26 cellular contexts compared by ENCODE assay signal in the genomic region with DNA sequence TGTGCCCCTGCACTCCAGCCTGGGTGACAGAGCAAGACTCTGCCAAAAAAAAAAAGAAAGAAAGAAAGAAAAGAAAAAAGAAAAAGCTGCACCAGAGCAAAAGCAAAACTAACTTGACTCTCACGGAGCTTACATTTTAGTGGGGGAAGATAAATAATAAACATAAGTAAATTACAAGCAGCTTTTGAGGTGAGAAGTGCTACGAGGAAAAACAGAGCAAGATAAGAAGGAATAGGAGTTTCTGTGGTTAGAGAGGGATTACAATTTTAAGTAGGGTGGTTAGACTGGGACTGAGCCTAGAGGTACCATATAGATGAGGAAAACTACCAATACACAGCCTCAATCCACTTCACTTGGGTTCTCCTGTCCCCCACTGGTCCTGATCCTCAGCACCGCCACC. TPM values are rescaled to one million over a fixed set of nuclear protein-coding genes. Genes with fewer than 3 reads are reported as not detected.
DNase-seq lines count a peak whose midpoint lies in the region; ATAC-seq and TF ChIP-seq lines count a peak whose summit lies in the region.
"Had no signal": no experiment of that assay in that cellular context is flagged by ENCODE, and none has a peak within 500 bp of the region (broad histone marks: within the 10 kb centered on the region; RNA-seq: fewer than 3 reads in every experiment).

No MANE protein-coding gene starts in this region.

- no peaks in the 10 kb centered on the region for H3K4me1 ChIP-seq in CD4-positive, CD25-positive, alpha-beta regulatory T cell (ENCODE audit: control insufficient read depth, insufficient read depth, low read length, poor library complexity, severe bottlenecking)
- H3K4me1 ChIP-seq in esophagus muscularis mucosa (peaks cover 22 to 84% (median 61%) of the 10 kb centered on the region in 4 donors), neuronal stem cell (ENCODE audit: control insufficient read depth in 2 of 2, insufficient read depth in 1 of 2, low read depth in 1 of 2, low read length in 2 of 2) (no peaks in the 10 kb centered on the region)

- no peak overlapping the region for H3K4ac ChIP-seq in neuronal stem cell (ENCODE audit: low read length)

- peak overlapping the region in 2 of 3 donors; percentile 68 to 72 for H3K27ac Mint-ChIP-seq in CD4-positive, CD25-positive, alpha-beta regulatory T cell
- 0 out of 2 replicates have a peak overlapping the region, but pooled peaks have one; percentile 21 for H3K27ac Mint-ChIP-seq in HFFc6
- peak overlapping the region; percentile 23 to 61 (median 35) for H3K27ac Mint-ChIP-seq in nephron
- no peak overlapping the region for H3K27ac Mint-ChIP-seq in stimulated activated naive B cell treated with anti-CD40 and anti-IgM and Interleukin-4, amounts not matched to agents 10 μg/mL and 1 μg/mL and 100 μg/mL, for 72 hours
- H3K27ac Mint-ChIP-seq: activated CD4-positive, alpha-beta memory T cell treated with anti-CD3 and anti-CD28 coated beads, Interleukin-2, amount 10 ng/mL, durations not matched to agents 7 days and 5 days; activated naive CD4-positive, alpha-beta T cell treated with anti-CD3 and anti-CD28 coated beads, Interleukin-2, amount 10 ng/mL, durations not matched to agents 7 days and 5 days; activated T-helper 17 cell treated with anti-CD3 and anti-CD28 coated beads, Interleukin-2, amount 50 U/mL, for 72 hours; B cell had no signal

- H4K8ac ChIP-seq in neuronal stem cell (ENCODE audit: low read depth, low read length) = no peak overlapping the region

- peaks cover 23% of the 10 kb centered on the region for H3K36me3 Mint-ChIP-seq in CD4-positive, CD25-positive, alpha-beta regulatory T cell
- H3K36me3 Mint-ChIP-seq in HFFc6 (ENCODE audit: low read depth) = peaks cover 6% of the 10 kb centered on the region; the same call in 1 of the 2 replicates
- H3K36me3 Mint-ChIP-seq in nephron (ENCODE audit: low read depth) = peaks cover 12% of the 10 kb centered on the region
- H3K36me3 Mint-ChIP-seq in stimulated activated naive B cell treated with anti-CD40 and anti-IgM and Interleukin-4, amounts not matched to agents 10 μg/mL and 1 μg/mL and 100 μg/mL, for 72 hours = no peaks in the 10 kb centered on the region
- H3K36me3 Mint-ChIP-seq: naive B cell had no signal

- no peak overlapping the region for H3K9ac ChIP-seq in neuronal stem cell (ENCODE audit: low read depth, low read length, poor library complexity)
- H3K9ac ChIP-seq: SK-N-SH had no signal

- H3K27ac ChIP-seq in CD4-positive, CD25-positive, alpha-beta regulatory T cell (ENCODE audit: insufficient read depth, low read length, poor library complexity, severe bottlenecking) = no peak overlapping the region
- H3K27ac ChIP-seq in esophagus muscularis mucosa (replicated peaks in 1 of 4) (peak overlapping the region; percentile 77 to 85 (median 83)), neuronal stem cell (replicated peaks; ENCODE audit: low read length) (no peak overlapping the region)
- H3K27ac ChIP-seq: brain microvascular endothelial cell, left lung had no signal

- TF ChIP-seq EP300 in esophagus muscularis mucosa (IDR thresholded peaks at IDR 0.05) = no peak

- no peaks in the 10 kb centered on the region for H3K9me3 Mint-ChIP-seq in CD4-positive, CD25-positive, alpha-beta regulatory T cell
- H3K9me3 Mint-ChIP-seq in HFFc6 = no peaks in the 10 kb centered on the region
- peaks cover 2% of the 10 kb centered on the region for H3K9me3 Mint-ChIP-seq in nephron
- no peaks in the 10 kb centered on the region for H3K9me3 Mint-ChIP-seq in stimulated activated naive B cell treated with anti-CD40 and anti-IgM and Interleukin-4, amounts not matched to agents 10 μg/mL and 1 μg/mL and 100 μg/mL, for 72 hours
- H3K9me3 Mint-ChIP-seq: activated CD4-positive, alpha-beta memory T cell treated with anti-CD3 and anti-CD28 coated beads, Interleukin-2, amount 10 ng/mL, durations not matched to agents 7 days and 5 days; activated T-helper 17 cell treated with anti-CD3 and anti-CD28 coated beads, Interleukin-2, amount 50 U/mL, for 72 hours; naive B cell had no signal

- no peak for ATAC-seq in CD4-positive, CD25-positive, alpha-beta regulatory T cell (ENCODE audit: low read depth in 2 of 2)
- ATAC-seq in stimulated activated naive B cell treated with anti-CD40 and anti-IgM and Interleukin-4, amounts not matched to agents 10 μg/mL and 1 μg/mL and 100 μg/mL, for 72 hours (replicated peaks) = no peak
- ATAC-seq: activated T-helper 17 cell treated with anti-CD3 and anti-CD28 coated beads, Interleukin-2, amount 50 U/mL, for 72 hours; left lung; stimulated activated naive CD8-positive, alpha-beta T cell treated with anti-CD3 and anti-CD28 coated beads, Interleukin-15, Interleukin-2, amounts not matched to agents 100 U/mL and 50 U/mL, for 24 hours had no signal

- 85% methylated on average over 3 of the region's 3 CpGs for WGBS in esophagus muscularis mucosa
- WGBS in neuronal stem cell (ENCODE audit: extremely low coverage in 2 of 2, insufficient read length in 2 of 2, insufficient replicate concordance in 1 of 2), 2 donors = no CpG with 5 or more reads among the region's 3 CpGs

- H2AK5ac ChIP-seq in neuronal stem cell (ENCODE audit: low read depth, low read length) = no peak overlapping the region

- H3K23ac ChIP-seq in neuronal stem cell (ENCODE audit: low read depth, low read length, poor library complexity) = no peak overlapping the region

- no peak overlapping the region for H3K4me3 ChIP-seq in CD4-positive, CD25-positive, alpha-beta regulatory T cell (ENCODE audit: low read depth, low read length)
- no peak overlapping the region for H3K4me3 ChIP-seq in esophagus muscularis mucosa
- no peak overlapping the region for H3K4me3 ChIP-seq in neuronal stem cell (ENCODE audit: low read length in 2 of 2)
- H3K4me3 ChIP-seq: left lung, PC-9 had no signal

- H3K18ac ChIP-seq in neuronal stem cell (ENCODE audit: low read length) = no peak overlapping the region

- H3K27me3 Mint-ChIP-seq in CD4-positive, CD25-positive, alpha-beta regulatory T cell = no peaks in the 10 kb centered on the region
- H3K27me3 Mint-ChIP-seq in HFFc6 (ENCODE audit: insufficient read depth) = no peaks in the 10 kb centered on the region
- H3K27me3 Mint-ChIP-seq in nephron (ENCODE audit: low read depth) = no peaks in the 10 kb centered on the region
- H3K27me3 Mint-ChIP-seq in stimulated activated naive B cell treated with anti-CD40 and anti-IgM and Interleukin-4, amounts not matched to agents 10 μg/mL and 1 μg/mL and 100 μg/mL, for 72 hours = peaks cover 5 to 9% of the 10 kb centered on the region in 2 donors
- H3K27me3 Mint-ChIP-seq: activated CD4-positive, alpha-beta memory T cell treated with anti-CD3 and anti-CD28 coated beads, Interleukin-2, amount 10 ng/mL, durations not matched to agents 7 days and 5 days; activated T-helper 17 cell treated with anti-CD3 and anti-CD28 coated beads, Interleukin-2, amount 50 U/mL, for 72 hours had no signal

- no peak overlapping the region for H2BK120ac ChIP-seq in neuronal stem cell (ENCODE audit: low read depth, low read length)

- H3K14ac ChIP-seq in neuronal stem cell (ENCODE audit: low read length) = no peak overlapping the region

- H2AFZ ChIP-seq in neuronal stem cell (ENCODE audit: low read length) = no peak overlapping the region
- H2AFZ ChIP-seq: PC-9 had no signal

- no peaks in the 10 kb centered on the region for H3K79me1 ChIP-seq in neuronal stem cell (ENCODE audit: low read depth, low read length)

- H2BK15ac ChIP-seq in neuronal stem cell (ENCODE audit: low read length) = no peak overlapping the region

- no peaks in the 10 kb centered on the region for H3K27me3 ChIP-seq in CD4-positive, CD25-positive, alpha-beta regulatory T cell (ENCODE audit: control insufficient read depth, insufficient read depth, low read length)
- H3K27me3 ChIP-seq in esophagus muscularis mucosa (no peaks in the 10 kb centered on the region), neuronal stem cell (ENCODE audit: control insufficient read depth in 3 of 3, insufficient read depth in 3 of 3, low read depth in 1 of 3, low read length in 3 of 3) (no peaks in the 10 kb centered on the region)
- H3K27me3 ChIP-seq: brain microvascular endothelial cell, left lung had no signal

- H3K9me3 ChIP-seq in CD4-positive, CD25-positive, alpha-beta regulatory T cell (ENCODE audit: control insufficient read depth in 2 of 2, low read length in 2 of 2) = no peaks in the 10 kb centered on the region
- H3K9me3 ChIP-seq in esophagus muscularis mucosa = peaks cover 0 to 6% (median 0%) of the 10 kb centered on the region in 4 donors
- H3K9me3 ChIP-seq in neuronal stem cell (replicated peaks in 1 of 2; ENCODE audit: control insufficient read depth in 2 of 2, insufficient read depth in 1 of 2, low read depth in 1 of 2, low read length in 2 of 2) = no peaks in the 10 kb centered on the region
- H3K9me3 ChIP-seq: SK-N-SH had no signal

- H3K4me3 Mint-ChIP-seq in CD4-positive, CD25-positive, alpha-beta regulatory T cell = no peak overlapping the region
- H3K4me3 Mint-ChIP-seq in HFFc6 (no peak overlapping the region), nephron (no peak overlapping the region)
- H3K4me3 Mint-ChIP-seq in stimulated activated naive B cell treated with anti-CD40 and anti-IgM and Interleukin-4, amounts not matched to agents 10 μg/mL and 1 μg/mL and 100 μg/mL, for 72 hours = no peak overlapping the region
- H3K4me3 Mint-ChIP-seq: activated CD4-positive, alpha-beta memory T cell treated with anti-CD3 and anti-CD28 coated beads, Interleukin-2, amount 10 ng/mL, durations not matched to agents 7 days and 5 days; activated naive CD4-positive, alpha-beta T cell treated with anti-CD3 and anti-CD28 coated beads, Interleukin-2, amount 10 ng/mL, durations not matched to agents 7 days and 5 days; activated T-helper 17 cell treated with anti-CD3 and anti-CD28 coated beads, Interleukin-2, amount 50 U/mL, for 72 hours; B cell; naive B cell had no signal

- no peak overlapping the region for H2BK5ac ChIP-seq in neuronal stem cell (ENCODE audit: low read length)

- H4K91ac ChIP-seq in neuronal stem cell (ENCODE audit: low read depth, low read length, poor library complexity) = no peak overlapping the region

- no peak for DNase-seq in CD4-positive, CD25-positive, alpha-beta regulatory T cell
- DNase-seq in HFFc6 = no peak
- no peak for DNase-seq in esophagus muscularis mucosa (ENCODE audit: extremely low spot score)
- no peak for DNase-seq in neuronal stem cell (ENCODE audit: low spot score)
- DNase-seq in NCI-H345 (lab: John Stamatoyannopoulos, UW) = no peak
- DNase-seq in dedifferentiated amniotic fluid mesenchymal stem cell (ENCODE audit: extremely low spot score) = no peak
- no peak for DNase-seq in stimulated activated naive B cell treated with anti-CD40 and anti-IgM and Interleukin-4, amounts not matched to agents 10 μg/mL and 1 μg/mL and 100 μg/mL, for 72 hours
- DNase-seq: activated CD4-positive, alpha-beta memory T cell treated with anti-CD3 and anti-CD28 coated beads, Interleukin-2, amount 10 ng/mL, durations not matched to agents 7 days and 5 days; activated CD4-positive, CD25-positive, alpha-beta regulatory T cell treated with anti-CD3 and anti-CD28 coated beads, Interleukin-2, amount 50 U/mL, for 72 hours; activated CD8-positive, alpha-beta memory T cell treated with anti-CD3 and anti-CD28 coated beads, Interleukin-2, amount 50 U/mL, for 48 hours; activated naive CD4-positive, alpha-beta T cell treated with anti-CD3 and anti-CD28 coated beads, Interleukin-2, amount 10 ng/mL, durations not matched to agents 7 days and 5 days; amniotic stem cell; brain microvascular endothelial cell; left lung; naive B cell; NCI-H1105; NCI-H2029; NCI-H524 treated with DMSO at 0.1 percent for 48 hours; NK-92 treated with Interleukin-12 subunit alpha and Interleukin-12 subunit beta, amount 100 ng/mL, for 24 hours; occipital lobe; PC-9; SK-N-SH; stimulated activated naive CD8-positive, alpha-beta T cell treated with anti-CD3 and anti-CD28 coated beads, Interleukin-15, Interleukin-2, amounts not matched to agents 100 U/mL and 50 U/mL, for 24 hours had no signal

- no peak for TF ChIP-seq POLR2A in esophagus muscularis mucosa (IDR thresholded peaks at IDR 0.05; ENCODE audit: low read depth)

- peaks cover 2 to 22% (median 16%) of the 10 kb centered on the region in 4 donors for H3K4me1 Mint-ChIP-seq in CD4-positive, CD25-positive, alpha-beta regulatory T cell
- peaks cover 60% of the 10 kb centered on the region for H3K4me1 Mint-ChIP-seq in HFFc6 (ENCODE audit: low read depth)
- peaks cover 47% of the 10 kb centered on the region for H3K4me1 Mint-ChIP-seq in nephron
- H3K4me1 Mint-ChIP-seq in stimulated activated naive B cell treated with anti-CD40 and anti-IgM and Interleukin-4, amounts not matched to agents 10 μg/mL and 1 μg/mL and 100 μg/mL, for 72 hours = no peaks in the 10 kb centered on the region
- H3K4me1 Mint-ChIP-seq: B cell, naive B cell had no signal

- no peak for TF ChIP-seq CTCF in HFFc6 (IDR thresholded peaks at IDR 0.05)
- TF ChIP-seq CTCF in esophagus muscularis mucosa (IDR thresholded peaks at IDR 0.05) = no peak
- no peak for TF ChIP-seq CTCF in nephron (IDR thresholded peaks at IDR 0.05; ENCODE audit: unreplicated experiment in 3 of 3)

- no peaks in the 10 kb centered on the region for H3K36me3 ChIP-seq in CD4-positive, CD25-positive, alpha-beta regulatory T cell (ENCODE audit: control insufficient read depth, insufficient read depth, low read length)
- no peaks in the 10 kb centered on the region for H3K36me3 ChIP-seq in esophagus muscularis mucosa
- H3K36me3 ChIP-seq in neuronal stem cell (replicated peaks in 1 of 2; ENCODE audit: control insufficient read depth in 2 of 2, insufficient read depth in 2 of 2, low read length in 2 of 2) = no peaks in the 10 kb centered on the region
- H3K36me3 ChIP-seq: brain microvascular endothelial cell, left lung had no signal

- intact Hi-C loops in esophagus muscularis mucosa (cut with DNase I) = no loop called here

- no peak overlapping the region for H2BK12ac ChIP-seq in neuronal stem cell (ENCODE audit: low read length)

- no peak overlapping the region for H3K4me2 ChIP-seq in neuronal stem cell (ENCODE audit: insufficient read depth, low read length, poor library complexity, severe bottlenecking)
- H3K4me2 ChIP-seq: PC-9, SK-N-SH had no signal

RNA-seq across cellular contexts. Expression of gene TGFBR3, which starts 43.9 kb away (rescaled TPM):
- total RNA-seq in CD4-positive, CD25-positive, alpha-beta regulatory T cell = 47.5 TPM
- polyA plus RNA-seq in CD4-positive, CD25-positive, alpha-beta regulatory T cell = 10 to 100 TPM; 15.8 to 24.0 (median 20.0) TPM
- 10 to 100 TPM in 4 of 6 experiments, 1 to 10 TPM in 2; 5.8 to 21.1 (median 19.0) TPM for total RNA-seq in HFFc6 (2021; fragmentation: NEBNext Ultra II Directional; extraction: Animal tissue kit (Norgen Biotek cat#: 25700))
- 100 to 1,000 TPM; 176 to 262 (median 188) TPM for total RNA-seq in esophagus muscularis mucosa
- 5.3 TPM for polyA plus RNA-seq in neuronal stem cell (2013, experiment 1 of 2)
- polyA plus RNA-seq in neuronal stem cell (2013, experiment 2 of 2) = 5.1 TPM

Comparison
In these comparisons a context has a peak if more than half of its experiments do, and no peak if none do; other contexts are left out.
1. H3K27ac ChIP-seq: peak in esophagus muscularis mucosa (4 of 4); none in CD4-positive, CD25-positive, alpha-beta regulatory T cell (single experiment) and neuronal stem cell (single experiment).